In genomic region chr11:135073444-135073843, GRCh38 we compare ENCODE assay signal across 15 cellular contexts.
DNase-seq lines count a peak whose midpoint lies in the region; ATAC-seq lines count a peak whose summit lies in the region.
"Had no signal": no experiment of that assay in that cellular context is flagged by ENCODE, and none has a peak within 500 bp of the region (broad histone marks: within the 10 kb centered on the region; RNA-seq: fewer than 3 reads in every experiment).

No MANE protein-coding gene starts in this region.

- ATAC-seq in HG02870 (IDR thresholded peaks at IDR 0.05; ENCODE audit: unreplicated experiment), result no peak
- ATAC-seq: GM23338 had no signal

- peak; percentile 42 for DNase-seq in D341Med (ENCODE audit: low spot score)
- peak; percentile 59 for DNase-seq in DMS 273 (lab: John Stamatoyannopoulos, UW; ENCODE audit: unreplicated experiment)
- peak; percentile 54 to 90 for DNase-seq in NCI-H524 (lab: John Stamatoyannopoulos, UW)
- peak; percentile 81 for DNase-seq in mesenteric fat pad (ENCODE audit: low spot score)
- no peak for DNase-seq in epidermal melanocyte (ENCODE audit: insufficient read length, low spot score)
- DNase-seq in GM19240 (ENCODE audit: insufficient read length, low spot score), result no peak
- DNase-seq: ACHN; BE2C; CD4-positive, CD25-positive, alpha-beta regulatory T cell; CD8-positive, alpha-beta memory T cell; COR-L47; DMS53; HCEC 1CT had no signal

Comparison
In these comparisons a context has a peak if more than half of its experiments do, and no peak if none do; other contexts are left out.
1. DNase-seq: peak in D341Med (single experiment), DMS 273 (single experiment), NCI-H524 (2 of 2) and mesenteric fat pad (single experiment); none in epidermal melanocyte (single experiment) and GM19240 (single experiment).